ENCODE assay signal across 9 cellular contexts in genomic region chr19:40811478-40812341, GRCh38. TPM values are rescaled to one million over a fixed set of nuclear protein-coding genes. Genes with fewer than 3 reads are reported as not detected.
A peak's percentile ranks its signal among the peaks of the same experiment; 100 is the strongest.
DNase-seq lines count a peak whose midpoint lies in the region; ATAC-seq and TF ChIP-seq lines count a peak whose summit lies in the region.
"Had no signal": no experiment of that assay in that cellular context is flagged by ENCODE, and none has a peak within 500 bp of the region (broad histone marks: within the 10 kb centered on the region; RNA-seq: fewer than 3 reads in every experiment).

No MANE protein-coding gene starts in this region.

- CTCF ChIA-PET in activated CD4-positive, alpha-beta T cell treated with anti-CD3 and anti-CD28 coated beads, Interleukin-2, amount 10 ng/mL, durations not matched to agents 7 days and 5 days (lab: Charles Lee): interaction anchor here (0.8 to 1.0 kb wide), 2 partner anchors 9 to 34 kb away, joined by 4 read pairs; partner anchors contain the start of gene RAB4B

- TF ChIP-seq POLR2A in adrenal gland (IDR thresholded peaks at IDR 0.05): no peak

- intact Hi-C loops in adrenal gland (cut with DNase I) (no loop called here), left colon (cut with DNase I, micrococcal nuclease) (loop anchor here in 1 of 2 donors (5.0 kb wide), 1 partner anchor 144 kb away; no protein-coding TSS in a partner anchor)

- peaks cover 34% of the 10 kb centered on the region for H3K27me3 Mint-ChIP-seq in activated CD4-positive, alpha-beta T cell treated with anti-CD3 and anti-CD28 coated beads, Interleukin-2, amount 10 ng/mL, durations not matched to agents 7 days and 5 days

- H3K4me1 ChIP-seq in adrenal gland (replicated peaks in 1 of 2) (peaks cover 9 to 30% of the 10 kb centered on the region in 2 donors), thymus (ENCODE audit: control insufficient read depth, insufficient read depth, low read length) (peaks cover 9% of the 10 kb centered on the region)

- DNase-seq in activated CD4-positive, alpha-beta T cell treated with anti-CD3 and anti-CD28 coated beads, Interleukin-2, amount 10 ng/mL, durations not matched to agents 7 days and 5 days: no peak
- no peak for DNase-seq in activated CD4-positive, alpha-beta T cell treated with anti-CD3 and anti-CD28 coated beads for 1 hour
- DNase-seq in adrenal gland (no peak), left colon (peak in 1 of 2 donors; percentile 43), NCI-H345 (lab: John Stamatoyannopoulos, UW) (no peak), EL (no peak)
- DNase-seq: DND-41 had no signal

- no peak for TF ChIP-seq CTCF in adrenal gland (IDR thresholded peaks at IDR 0.05)

- H3K27me3 ChIP-seq in adrenal gland (no peaks in the 10 kb centered on the region), thymus (ENCODE audit: control insufficient read depth, insufficient read depth) (peaks cover 15% of the 10 kb centered on the region)

- ATAC-seq in left colon (peak; percentile 16), GM18520 (IDR thresholded peaks at IDR 0.05; ENCODE audit: unreplicated experiment) (no peak)

- POLR2A ChIA-PET in activated CD4-positive, alpha-beta T cell treated with anti-CD3 and anti-CD28 coated beads, Interleukin-2, amount 10 ng/mL, durations not matched to agents 7 days and 5 days (lab: Charles Lee): no interaction called here

- H3K4me3 Mint-ChIP-seq in activated CD4-positive, alpha-beta T cell treated with anti-CD3 and anti-CD28 coated beads, Interleukin-2, amount 10 ng/mL, durations not matched to agents 7 days and 5 days: peak overlapping the region; percentile 49

- H3K36me3 ChIP-seq in adrenal gland (replicated peaks in 1 of 2) (peaks cover 0 to 25% of the 10 kb centered on the region in 2 donors), thymus (ENCODE audit: control insufficient read depth, insufficient read depth) (peaks cover 23% of the 10 kb centered on the region)

- H3K36me3 Mint-ChIP-seq in activated CD4-positive, alpha-beta T cell treated with anti-CD3 and anti-CD28 coated beads, Interleukin-2, amount 10 ng/mL, durations not matched to agents 7 days and 5 days (ENCODE audit: low read depth): peaks cover 38% of the 10 kb centered on the region

- H3K4me1 Mint-ChIP-seq in activated CD4-positive, alpha-beta T cell treated with anti-CD3 and anti-CD28 coated beads, Interleukin-2, amount 10 ng/mL, durations not matched to agents 7 days and 5 days: peaks cover 53% of the 10 kb centered on the region

- H3K9me3 Mint-ChIP-seq in activated CD4-positive, alpha-beta T cell treated with anti-CD3 and anti-CD28 coated beads, Interleukin-2, amount 10 ng/mL, durations not matched to agents 7 days and 5 days: no peaks in the 10 kb centered on the region

- no peaks in the 10 kb centered on the region for H3K9me3 ChIP-seq in adrenal gland (replicated peaks in 1 of 3)
- H3K9me3 ChIP-seq in thymus (ENCODE audit: control insufficient read depth): no peaks in the 10 kb centered on the region

- H3K27ac Mint-ChIP-seq in activated CD4-positive, alpha-beta T cell treated with anti-CD3 and anti-CD28 coated beads, Interleukin-2, amount 10 ng/mL, durations not matched to agents 7 days and 5 days: peak overlapping the region; percentile 62

- H3K4me3 ChIP-seq in adrenal gland: peak overlapping the region in 1 of 4 donors; percentile 30
- H3K4me3 ChIP-seq in thymus (ENCODE audit: low read length): peak overlapping the region; percentile 41

- H3K27ac ChIP-seq in adrenal gland: peak overlapping the region in 3 of 5 donors; percentile 47 to 84 (median 63)
- no peak overlapping the region for H3K27ac ChIP-seq in thymus (ENCODE audit: low read depth)

- 24 to 38% (median 31%) methylated on average over 18 to 35 of the region's 35 CpGs for WGBS in adrenal gland, 4 donors
- 2% methylated on average over 35 of the region's 35 CpGs for WGBS in thymus

RNA-seq across cellular contexts. Expression of gene EGLN2, which starts 12.7 kb away (rescaled TPM):
- total RNA-seq in activated CD4-positive, alpha-beta T cell treated with anti-CD3 and anti-CD28 coated beads, Interleukin-2, amount 10 ng/mL, durations not matched to agents 7 days and 5 days: 100 to 1,000 TPM; 124 to 126 TPM
- total RNA-seq in adrenal gland (100 to 1,000 TPM in 5 of 8 donors, 10 to 100 TPM in 3; 79.2 to 116 (median 104) TPM), left colon (10 to 100 TPM; 95.3 to 96.9 TPM)
- polyA plus RNA-seq in adrenal gland (100 to 1,000 TPM in 1 of 3 donors, 10 to 100 TPM in 2; 53.1 to 122 (median 98.7) TPM), thymus (90.3 TPM)

RNA-seq across cellular contexts. Expression of gene RAB4B, which starts 33.7 kb away (rescaled TPM):
- total RNA-seq in activated CD4-positive, alpha-beta T cell treated with anti-CD3 and anti-CD28 coated beads, Interleukin-2, amount 10 ng/mL, durations not matched to agents 7 days and 5 days: 10 to 100 TPM; 52.8 to 54.7 TPM
- total RNA-seq in adrenal gland (100 to 1,000 TPM in 1 of 8 donors, 10 to 100 TPM in 7; 41.4 to 105 (median 68.2) TPM), left colon (10 to 100 TPM; 65.9 to 67.9 TPM)
- polyA plus RNA-seq in adrenal gland (100 to 1,000 TPM in 1 of 3 donors, 10 to 100 TPM in 2; 25.8 to 135 (median 97.5) TPM), thymus (86.7 TPM)

RNA-seq across cellular contexts. Expression of gene MIA, which starts 36.4 kb away (rescaled TPM):
- total RNA-seq in activated CD4-positive, alpha-beta T cell treated with anti-CD3 and anti-CD28 coated beads, Interleukin-2, amount 10 ng/mL, durations not matched to agents 7 days and 5 days: under 1 TPM in 1 of 2 experiments, not detected in 1; 0.89 TPM
- total RNA-seq in adrenal gland (1 to 10 TPM in 2 of 8 donors, under 1 TPM in 1, not detected in 5; 0.74 to 9.2 (median 1.0) TPM), left colon (1 to 10 TPM in 1 of 2 donors, not detected in 1; 1.7 TPM)
- polyA plus RNA-seq in adrenal gland (1 to 10 TPM in 2 of 3 donors, not detected in 1; 8.3 to 8.7 TPM), thymus (38.7 TPM)

RNA-seq across cellular contexts. Expression of gene CYP2A6, which starts 38.5 kb away (rescaled TPM):
- not detected for total RNA-seq in activated CD4-positive, alpha-beta T cell treated with anti-CD3 and anti-CD28 coated beads, Interleukin-2, amount 10 ng/mL, durations not matched to agents 7 days and 5 days
- total RNA-seq in adrenal gland (1 to 10 TPM in 3 of 8 donors, under 1 TPM in 4, not detected in 1; 0.18 to 2.1 (median 0.84) TPM), left colon (not detected)
- polyA plus RNA-seq in adrenal gland (1 to 10 TPM in 1 of 3 donors, under 1 TPM in 2; 0.51 to 1.7 (median 0.57) TPM), thymus (0.16 TPM)
